24 cellular contexts compared by ENCODE assay signal in genomic region chr12:122102331-122102730, GRCh38. TPM values are rescaled to one million over a fixed set of nuclear protein-coding genes. Genes with fewer than 3 reads are reported as not detected.
DNase-seq lines count a peak whose midpoint lies in the region; ATAC-seq and TF ChIP-seq lines count a peak whose summit lies in the region.
"Had no signal": no experiment of that assay in that cellular context is flagged by ENCODE, and none has a peak within 500 bp of the region (broad histone marks: within the 10 kb centered on the region; RNA-seq: fewer than 3 reads in every experiment).

No MANE protein-coding gene starts in this region.

- no peak overlapping the region for H3K56ac ChIP-seq in IMR-90 (ENCODE audit: extremely low read depth, insufficient read depth, low read length)

- H3K36me3 ChIP-seq in IMR-90 (ENCODE audit: control insufficient read depth, insufficient read depth, low read length) (peaks cover 4% of the 10 kb centered on the region; the same call in 1 of the 2 replicates), colonic mucosa (no peaks in the 10 kb centered on the region), psoas muscle (ENCODE audit: insufficient read depth in 1 of 2, low read depth in 1 of 2) (peaks cover 0 to 3% of the 10 kb centered on the region in 2 donors)
- H3K36me3 ChIP-seq: upper lobe of right lung had no signal

- H3K27ac Mint-ChIP-seq in activated CD8-positive, alpha-beta T cell treated with anti-CD3 and anti-CD28 coated beads for 36 hours: peak overlapping the region; percentile 52
- H3K27ac Mint-ChIP-seq in activated CD8-positive, alpha-beta T cell treated with anti-CD3 and anti-CD28 coated beads, Interleukin-2, amount 10 ng/mL, durations not matched to agents 7 days and 5 days: no peak overlapping the region
- H3K27ac Mint-ChIP-seq: activated CD8-positive, alpha-beta memory T cell treated with anti-CD3 and anti-CD28 coated beads, Interleukin-2, amount 10 ng/mL, durations not matched to agents 7 days and 5 days; activated T-helper 2 cell treated with anti-CD3 and anti-CD28 coated beads, Interferon-gamma antibody, Interleukin-2, Interleukin-4, amounts not matched to agents 10 μg/mL and 5 μg/mL and 100 μg/mL, durations not matched to agents 14 hours and 24 hours and 36 hours; T-helper 1 cell treated with Interleukin-12 subunit alpha and Interleukin-12 subunit beta and Interleukin-4 antibody, amounts not matched to agents 30 μg/mL and 1 μg/mL, for 36 hours had no signal

- intact Hi-C loops in activated CD8-positive, alpha-beta T cell treated with anti-CD3 and anti-CD28 coated beads for 36 hours (cut with micrococcal nuclease): no loop called here
- intact Hi-C loops in IMR-90 (cut with micrococcal nuclease) (no loop called here), colonic mucosa (cut with DNase I) (no loop called here), psoas muscle (cut with DNase I) (no loop called here)

- no peak overlapping the region for H3K4me2 ChIP-seq in IMR-90 (ENCODE audit: low read depth, low read length)

- H3K79me1 ChIP-seq in IMR-90 (ENCODE audit: low read depth in 1 of 2, low read length in 2 of 2): peaks cover 25 to 76% of the 10 kb centered on the region in 2 experiments

- no peaks in the 10 kb centered on the region for H3K27me3 ChIP-seq in IMR-90 (ENCODE audit: control insufficient read depth, insufficient read depth, low read length)
- no peaks in the 10 kb centered on the region for H3K27me3 ChIP-seq in colonic mucosa
- H3K27me3 ChIP-seq in psoas muscle (ENCODE audit: insufficient read depth in 3 of 3, low read length in 2 of 3): no peaks in the 10 kb centered on the region
- H3K27me3 ChIP-seq: upper lobe of right lung had no signal

- TF ChIP-seq POLR2A in IMR-90 (IDR thresholded peaks at IDR 0.05; ENCODE audit: low read depth, low read length): no peak

- no TSS peak for BruUV-seq in IMR-90 (replicated peaks; lab: Mats Ljungman, UMichigan)

- H3K23ac ChIP-seq in IMR-90 (ENCODE audit: low read depth, low read length): no peak overlapping the region

- no peak overlapping the region for H3K4me3 ChIP-seq in IMR-90 (ENCODE audit: insufficient read depth, low read depth, low read length)
- H3K4me3 ChIP-seq in colonic mucosa: no peak overlapping the region
- no peak overlapping the region for H3K4me3 ChIP-seq in psoas muscle
- H3K4me3 ChIP-seq: lung, skin epidermis, upper lobe of right lung had no signal

- no peak for DNase-seq in activated CD8-positive, alpha-beta T cell treated with anti-CD3 and anti-CD28 coated beads for 36 hours
- DNase-seq in activated CD8-positive, alpha-beta T cell treated with anti-CD3 and anti-CD28 coated beads, Interleukin-2, amount 10 ng/mL, durations not matched to agents 7 days and 5 days: no peak
- peak; percentile 56 for DNase-seq in IMR-90
- DNase-seq in colonic mucosa: no peak
- DNase-seq in psoas muscle: no peak
- DNase-seq in NCI-H128 (lab: John Stamatoyannopoulos, UW; ENCODE audit: unreplicated experiment): no peak
- DNase-seq: activated CD4-positive, alpha-beta T cell treated with anti-CD3 and anti-CD28 coated beads for 4 hours; activated CD8-positive, alpha-beta memory T cell treated with anti-CD3 and anti-CD28 coated beads, Interleukin-2, amount 10 ng/mL, durations not matched to agents 7 days and 5 days; AML-193; effector CD8-positive, alpha-beta T cell; GOT3; KBM-7; kidney; NCI-H1436; stimulated activated CD4-positive, alpha-beta T cell treated with anti-CD3 and anti-CD28 coated beads, Interleukin-2, amount 100 ng/mL, for 24 hours; substantia nigra; upper lobe of right lung had no signal

- no CpG with 5 or more reads among the region's 3 CpGs for WGBS in IMR-90 (ENCODE audit: extremely low coverage in 2 of 2, insufficient read length in 1 of 2), 2 experiments
- 48 to 57% (median 55%) methylated on average over 3 of the region's 3 CpGs for WGBS in psoas muscle, 3 donors

- peak overlapping the region; percentile 46; the same call in 1 of the 2 replicates for H2AK5ac ChIP-seq in IMR-90 (ENCODE audit: low read depth, low read length)

- no peak overlapping the region for H3K18ac ChIP-seq in IMR-90 (ENCODE audit: low read depth, low read length)

- no peak overlapping the region for H4K5ac ChIP-seq in IMR-90 (ENCODE audit: low read depth, low read length)

- peaks cover 28% of the 10 kb centered on the region for H3K9me1 ChIP-seq in IMR-90 (ENCODE audit: insufficient read depth, low read length)

- no peak overlapping the region; the same call in 2 of the 3 replicates for H2BK15ac ChIP-seq in IMR-90 (ENCODE audit: low read depth, low read length)

- H3K9me3 ChIP-seq in IMR-90 (ENCODE audit: control insufficient read depth, insufficient read depth, low read length) (no peaks in the 10 kb centered on the region), colonic mucosa (no peaks in the 10 kb centered on the region), psoas muscle (no peaks in the 10 kb centered on the region)
- H3K9me3 ChIP-seq: mucosa of descending colon, upper lobe of right lung had no signal

- no peak overlapping the region for H3K9ac ChIP-seq in IMR-90 (ENCODE audit: low read depth, low read length)
- H3K9ac ChIP-seq in colonic mucosa (ENCODE audit: low read depth in 2 of 2, low read length in 2 of 2): peak overlapping the region in 1 of 2 donors; percentile 21

- H3K27ac ChIP-seq in IMR-90 (ENCODE audit: insufficient read depth, low read length) (no peak overlapping the region), colonic mucosa (peak overlapping the region; percentile 92), psoas muscle (peak overlapping the region; percentile 97)
- H3K27ac ChIP-seq: skin epidermis, upper lobe of right lung had no signal

- H2BK20ac ChIP-seq in IMR-90 (ENCODE audit: low read depth, low read length): no peak overlapping the region

- no peak overlapping the region for H4K91ac ChIP-seq in IMR-90 (ENCODE audit: insufficient read depth, low read depth, low read length)

- peaks cover 1% of the 10 kb centered on the region for H3K9me3 Mint-ChIP-seq in activated CD8-positive, alpha-beta T cell treated with anti-CD3 and anti-CD28 coated beads for 36 hours
- H3K9me3 Mint-ChIP-seq in activated CD8-positive, alpha-beta T cell treated with anti-CD3 and anti-CD28 coated beads, Interleukin-2, amount 10 ng/mL, durations not matched to agents 7 days and 5 days (ENCODE audit: insufficient read depth): no peaks in the 10 kb centered on the region
- H3K9me3 Mint-ChIP-seq: activated T-helper 2 cell treated with anti-CD3 and anti-CD28 coated beads, Interferon-gamma antibody, Interleukin-2, Interleukin-4, amounts not matched to agents 10 μg/mL and 5 μg/mL and 100 μg/mL, durations not matched to agents 14 hours and 24 hours and 36 hours; T-helper 1 cell treated with Interleukin-12 subunit alpha and Interleukin-12 subunit beta and Interleukin-4 antibody, amounts not matched to agents 30 μg/mL and 1 μg/mL, for 36 hours had no signal

- H2BK120ac ChIP-seq in IMR-90 (ENCODE audit: low read depth, low read length): no peak overlapping the region

- no peak for ATAC-seq in activated CD8-positive, alpha-beta T cell treated with anti-CD3 and anti-CD28 coated beads for 36 hours
- no peak for ATAC-seq in activated CD8-positive, alpha-beta T cell treated with anti-CD3 and anti-CD28 coated beads, Interleukin-2, amount 10 ng/mL, durations not matched to agents 7 days and 5 days
- ATAC-seq in IMR-90 (ENCODE audit: low read depth): no peak
- ATAC-seq in psoas muscle: no peak
- no peak for ATAC-seq in GM21529 (IDR thresholded peaks at IDR 0.05; ENCODE audit: unreplicated experiment)
- no peak for ATAC-seq in activated CD4-positive, CD25-positive, alpha-beta regulatory T cell treated with anti-CD3 and anti-CD28 coated beads, Interleukin-2, amount 50 U/mL, for 24 hours
- ATAC-seq: activated CD8-positive, alpha-beta memory T cell treated with anti-CD3 and anti-CD28 coated beads, Interleukin-2, amount 10 ng/mL, durations not matched to agents 7 days and 5 days; upper lobe of right lung had no signal

- peaks cover 79% of the 10 kb centered on the region for H3K4me1 Mint-ChIP-seq in activated CD8-positive, alpha-beta T cell treated with anti-CD3 and anti-CD28 coated beads for 36 hours (ENCODE audit: low read depth)
- peaks cover 80% of the 10 kb centered on the region for H3K4me1 Mint-ChIP-seq in activated CD8-positive, alpha-beta T cell treated with anti-CD3 and anti-CD28 coated beads, Interleukin-2, amount 10 ng/mL, durations not matched to agents 7 days and 5 days (ENCODE audit: low read depth)

- no peak overlapping the region for H3K4me3 Mint-ChIP-seq in activated CD8-positive, alpha-beta T cell treated with anti-CD3 and anti-CD28 coated beads for 36 hours
- no peak overlapping the region for H3K4me3 Mint-ChIP-seq in activated CD8-positive, alpha-beta T cell treated with anti-CD3 and anti-CD28 coated beads, Interleukin-2, amount 10 ng/mL, durations not matched to agents 7 days and 5 days
- H3K4me3 Mint-ChIP-seq: activated CD8-positive, alpha-beta memory T cell treated with anti-CD3 and anti-CD28 coated beads, Interleukin-2, amount 10 ng/mL, durations not matched to agents 7 days and 5 days had no signal

- no peak overlapping the region for H2AFZ ChIP-seq in IMR-90 (replicated peaks; ENCODE audit: low read length, poor library complexity)

- TF ChIP-seq CTCF in activated CD8-positive, alpha-beta T cell treated with anti-CD3 and anti-CD28 coated beads for 36 hours (IDR thresholded peaks at IDR 0.05): no peak
- no peak for TF ChIP-seq CTCF in IMR-90 (conservative IDR thresholded peaks at IDR 0.05; ENCODE audit: low read depth, low read length)
- no peak for TF ChIP-seq CTCF in colonic mucosa (IDR thresholded peaks at IDR 0.05)
- TF ChIP-seq CTCF in psoas muscle (IDR thresholded peaks at IDR 0.05): no peak

- no peak overlapping the region for H2AK9ac ChIP-seq in IMR-90 (replicated peaks; ENCODE audit: low read depth, low read length, poor library complexity)

- peaks cover 17% of the 10 kb centered on the region for H3K36me3 Mint-ChIP-seq in activated CD8-positive, alpha-beta T cell treated with anti-CD3 and anti-CD28 coated beads for 36 hours (ENCODE audit: low read depth)
- H3K36me3 Mint-ChIP-seq in activated CD8-positive, alpha-beta T cell treated with anti-CD3 and anti-CD28 coated beads, Interleukin-2, amount 10 ng/mL, durations not matched to agents 7 days and 5 days (ENCODE audit: low read depth): peaks cover 25% of the 10 kb centered on the region

- dilution Hi-C loops in IMR-90 (cut with HindIII; ENCODE audit: low sequenced_read_pairs, unreplicated experiment): no loop called here

- in situ Hi-C loops in IMR-90 (cut with MboI; ENCODE audit: low sequenced_read_pairs): no loop called here

- no peak overlapping the region for H3K4ac ChIP-seq in IMR-90 (ENCODE audit: low read depth, low read length)

- H3K4me1 ChIP-seq in IMR-90 (ENCODE audit: control insufficient read depth, insufficient read depth, low read length) (peaks cover 22% of the 10 kb centered on the region), colonic mucosa (peaks cover 35% of the 10 kb centered on the region), psoas muscle (peaks cover 85% of the 10 kb centered on the region)

- no peaks in the 10 kb centered on the region for H3K27me3 Mint-ChIP-seq in activated CD8-positive, alpha-beta T cell treated with anti-CD3 and anti-CD28 coated beads for 36 hours
- H3K27me3 Mint-ChIP-seq in activated CD8-positive, alpha-beta T cell treated with anti-CD3 and anti-CD28 coated beads, Interleukin-2, amount 10 ng/mL, durations not matched to agents 7 days and 5 days (ENCODE audit: low read depth): no peaks in the 10 kb centered on the region
- H3K27me3 Mint-ChIP-seq: activated CD8-positive, alpha-beta memory T cell treated with anti-CD3 and anti-CD28 coated beads, Interleukin-2, amount 10 ng/mL, durations not matched to agents 7 days and 5 days had no signal

- H2BK5ac ChIP-seq in IMR-90 (ENCODE audit: low read depth, low read length, poor library complexity, severe bottlenecking): no peak overlapping the region

- TF ChIP-seq RAD21 in IMR-90 (IDR thresholded peaks at IDR 0.05; ENCODE audit: low read length): no peak

- no peak overlapping the region; a peak in 1 of 4 replicates for H4K8ac ChIP-seq in IMR-90 (ENCODE audit: low read depth in 2 of 2, low read length in 2 of 2)

- POLR2A ChIA-PET in activated CD8-positive, alpha-beta T cell treated with anti-CD3 and anti-CD28 coated beads for 36 hours (lab: Charles Lee): interaction anchor here (0.9 to 1.0 kb wide), 2 partner anchors 16 to 20 kb away, joined by 3 read pairs; no protein-coding TSS in a partner anchor
- POLR2A ChIA-PET in activated CD8-positive, alpha-beta T cell treated with anti-CD3 and anti-CD28 coated beads, Interleukin-2, amount 10 ng/mL, durations not matched to agents 7 days and 5 days (lab: Charles Lee): interaction anchor here (0.6 kb wide), 1 partner anchor 346 kb away, joined by 3 read pairs; no protein-coding TSS in a partner anchor
- POLR2A ChIA-PET in IMR-90 (lab: Charles Lee; ENCODE audit: unreplicated experiment): interaction anchor here (0.6 kb wide), 1 partner anchor 1562 kb away, joined by 4 read pairs; no protein-coding TSS in a partner anchor

- peaks cover 55% of the 10 kb centered on the region for H4K20me1 ChIP-seq in IMR-90 (ENCODE audit: insufficient read depth, low read length)

- H3K14ac ChIP-seq in IMR-90 (replicated peaks; ENCODE audit: low read depth, low read length): no peak overlapping the region

- CTCF ChIA-PET in activated CD8-positive, alpha-beta T cell treated with anti-CD3 and anti-CD28 coated beads for 36 hours (lab: Charles Lee): interaction anchor here (2.9 to 9.3 kb wide), 2 partner anchors 15 to 21 kb away, joined by 15 to 53 read pairs; no protein-coding TSS in a partner anchor
- CTCF ChIA-PET in activated CD8-positive, alpha-beta T cell treated with anti-CD3 and anti-CD28 coated beads, Interleukin-2, amount 10 ng/mL, durations not matched to agents 7 days and 5 days (lab: Charles Lee): interaction anchor here (0.8 to 2.1 kb wide), 3 partner anchors 18 to 48 kb away, joined by 3 to 9 read pairs (median 3); no protein-coding TSS in a partner anchor
- CTCF ChIA-PET in IMR-90 (lab: Yijun Ruan, JAX): no interaction called here

RNA-seq across cellular contexts. Expression of gene MLXIP, which starts 23.8 kb away (rescaled TPM):
- total RNA-seq in activated CD8-positive, alpha-beta T cell treated with anti-CD3 and anti-CD28 coated beads for 36 hours: 10 to 100 TPM; 26.0 to 28.7 TPM
- total RNA-seq in activated CD8-positive, alpha-beta T cell treated with anti-CD3 and anti-CD28 coated beads, Interleukin-2, amount 10 ng/mL, durations not matched to agents 7 days and 5 days: 10 to 100 TPM; 38.8 to 42.7 TPM
- total RNA-seq in IMR-90 (2012; rRNA removed): 2.7 and 3.1 TPM in 2 replicates
- 9.5 and 10.8 TPM in 2 replicates for polyA plus RNA-seq in IMR-90 (2012; rRNA removed)
- 5.9 and 8.8 TPM in 2 replicates for polyA plus RNA-seq in IMR-90 (2012; cell fraction: cytosol; rRNA removed)
- polyA plus RNA-seq in IMR-90 (2012; cell fraction: nucleus; rRNA removed; ENCODE audit: low replicate concordance): 29.1 and 35.2 TPM in 2 replicates
- 100 to 1,000 TPM; 158 to 201 TPM for total RNA-seq in colonic mucosa
- total RNA-seq in psoas muscle: 100 to 1,000 TPM; 114 to 184 (median 137) TPM
- 100 to 1,000 TPM in 1 of 3 donors, 10 to 100 TPM in 2; 50.9 to 114 (median 55.0) TPM for polyA plus RNA-seq in psoas muscle
